In the genomic region with DNA sequence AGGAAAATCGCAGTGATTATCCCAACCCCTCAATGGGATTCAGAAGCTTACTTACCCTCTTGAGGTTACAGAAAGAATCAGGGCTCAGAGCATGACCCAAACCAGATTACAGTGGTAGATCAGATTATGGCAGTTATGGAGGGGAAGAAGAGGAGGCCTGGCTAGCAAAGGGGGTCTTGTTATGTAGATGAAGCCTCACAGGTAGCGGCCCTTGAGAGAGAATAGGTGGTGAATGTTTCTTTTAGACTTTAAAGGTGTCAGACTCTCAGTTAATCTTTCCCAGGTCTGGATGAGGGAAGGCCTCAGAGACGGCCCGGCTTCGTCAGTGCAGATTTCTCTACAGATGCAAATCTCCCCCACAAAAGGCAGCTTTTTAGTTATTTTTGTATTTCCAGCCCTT, we compare ENCODE assay signal across 27 cellular contexts. TPM values are rescaled to one million over a fixed set of nuclear protein-coding genes. Genes with fewer than 3 reads are reported as not detected.
A peak's percentile ranks its signal among the peaks of the same experiment; 100 is the strongest.
DNase-seq lines count a peak whose midpoint lies in the region; ATAC-seq, FAIRE-seq and TF ChIP-seq lines count a peak whose summit lies in the region.
"Had no signal": no experiment of that assay in that cellular context is flagged by ENCODE, and none has a peak within 500 bp of the region (broad histone marks: within the 10 kb centered on the region; RNA-seq: fewer than 3 reads in every experiment).

No MANE protein-coding gene starts in this region.

- no peaks in the 10 kb centered on the region; the same call in 1 of the 2 replicates for H3K23me2 ChIP-seq in H1 (ENCODE audit: low read depth, low read length)

- peak overlapping the region; percentile 23 to 24; a peak in 1 of 4 replicates for H3K4me2 ChIP-seq in H1 (ENCODE audit: insufficient read depth in 1 of 2, low read depth in 2 of 2, low read length in 2 of 2)
- H3K4me2 ChIP-seq in mesendoderm (ENCODE audit: low read length), result no peak overlapping the region

- H2AK5ac ChIP-seq in H1 (ENCODE audit: low read depth, low read length) (0 out of 2 replicates have a peak overlapping the region, but pooled peaks have one; percentile 79), mesendoderm (ENCODE audit: low read length) (no peak overlapping the region)

- TF ChIP-seq POLR2A in H1 (IDR thresholded peaks at IDR 0.05; ENCODE audit: control extremely low read depth in 1 of 2, low read depth in 2 of 2, low read length in 2 of 2), result no peak
- TF ChIP-seq POLR2A in uterus (IDR thresholded peaks at IDR 0.05), result no peak
- no peak for TF ChIP-seq POLR2A in gastrocnemius medialis (IDR thresholded peaks at IDR 0.05)

- CTCF ChIA-PET in H1 (lab: Charles Lee; ENCODE audit: partially characterized antibody), result interaction anchor here (1.0 to 4.0 kb wide), 5 partner anchors 13 to 64 kb away, joined by 3 to 14 read pairs (median 5); partner anchors contain the start of genes B9D1 and MAPK7

- H3K79me1 ChIP-seq in H1 (ENCODE audit: low read depth, low read length) (no peaks in the 10 kb centered on the region), mesendoderm (ENCODE audit: low read length) (no peaks in the 10 kb centered on the region)

- H4K91ac ChIP-seq in H1 (replicated peaks; ENCODE audit: insufficient read length, low read length), result no peak overlapping the region

- TF ChIP-seq RAD21 in H1 (IDR thresholded peaks at IDR 0.05 in 1 of 2, conservative IDR thresholded peaks at IDR 0.05 in 1 of 2; ENCODE audit: low read depth in 2 of 2, low read length in 2 of 2), result no peak

- 0 out of 2 replicates have a peak overlapping the region, but pooled peaks have one; percentile 64 for H2BK5ac ChIP-seq in H1 (ENCODE audit: low read depth, low read length)
- peak overlapping the region; percentile 66 for H2BK5ac ChIP-seq in mesendoderm (ENCODE audit: low read length)

- H3K79me2 ChIP-seq in H1 (ENCODE audit: control insufficient read depth in 1 of 2, insufficient read depth in 2 of 2, low read length in 2 of 2) (no peaks in the 10 kb centered on the region), mesendoderm (ENCODE audit: control insufficient read depth, insufficient read depth, low read length) (no peaks in the 10 kb centered on the region)

- H3K4me1 ChIP-seq in HUES64 (ENCODE audit: insufficient read depth, low read length), result peaks cover 13% of the 10 kb centered on the region
- H3K4me1 ChIP-seq in H1 (replicated peaks in 1 of 4; ENCODE audit: control insufficient read depth in 3 of 4, insufficient read depth in 4 of 4, low read length in 3 of 4), result peaks cover 0 to 7% (median 1%) of the 10 kb centered on the region in 4 experiments; a peak in 3 of 7 replicates
- peaks cover 3% of the 10 kb centered on the region for H3K4me1 ChIP-seq in mesendoderm (ENCODE audit: control insufficient read depth, low read depth, low read length)
- H3K4me1 ChIP-seq in uterus, result no peaks in the 10 kb centered on the region
- H3K4me1 ChIP-seq in gastrocnemius medialis, result no peaks in the 10 kb centered on the region
- H3K4me1 ChIP-seq: BE2C had no signal

- H3K14ac ChIP-seq in H1 (ENCODE audit: insufficient read length), result no peak overlapping the region

- no peak for TF ChIP-seq CTCF in H1 (IDR thresholded peaks at IDR 0.05; ENCODE audit: control extremely low read depth in 1 of 3, insufficient read depth in 1 of 3, low read depth in 1 of 3, low read length in 3 of 3)
- TF ChIP-seq CTCF in uterus (IDR thresholded peaks at IDR 0.05), result no peak
- TF ChIP-seq CTCF in gastrocnemius medialis (IDR thresholded peaks at IDR 0.05 in 4 of 5, conservative IDR thresholded peaks at IDR 0.05 in 1 of 5), result no peak

- no peak overlapping the region for H2AFZ ChIP-seq in H1 (ENCODE audit: low read length)

- 39% methylated on average over 5 of the region's 5 CpGs for WGBS in HUES64
- 41% methylated on average over 5 of the region's 5 CpGs; no CpG with 5 or more reads in 1 of the 2 experiments for WGBS in H1 (ENCODE audit: extremely low coverage in 1 of 2, insufficient coverage in 1 of 2, insufficient read length in 1 of 2, insufficient replicate concordance in 2 of 2, low coverage in 1 of 2, low lambda C conversion rate in 2 of 2, missing lambda C conversion rate in 1 of 2), 2 experiments
- no CpG with 5 or more reads among the region's 5 CpGs for WGBS in mesendoderm (ENCODE audit: extremely low coverage, insufficient coverage, low lambda C conversion rate)

- no peak overlapping the region for H3K23ac ChIP-seq in H1 (ENCODE audit: insufficient read length)
- H3K23ac ChIP-seq in mesendoderm (ENCODE audit: low read length), result no peak overlapping the region

- H4K8ac ChIP-seq in H1 (ENCODE audit: extremely low read depth, insufficient read depth, low read length) (no peak overlapping the region), mesendoderm (ENCODE audit: low read depth, low read length) (no peak overlapping the region)

- H2BK120ac ChIP-seq in H1 (replicated peaks; ENCODE audit: low read depth, low read length) (no peak overlapping the region), mesendoderm (ENCODE audit: low read depth, low read length) (no peak overlapping the region)

- H3K4ac ChIP-seq in H1 (replicated peaks; ENCODE audit: insufficient read length, low read depth, low read length) (no peak overlapping the region), mesendoderm (ENCODE audit: low read depth, low read length) (no peak overlapping the region)

- H3K36me3 ChIP-seq in HUES64 (ENCODE audit: insufficient read depth, low read length), result no peaks in the 10 kb centered on the region
- no peaks in the 10 kb centered on the region for H3K36me3 ChIP-seq in H1 (ENCODE audit: control insufficient read depth in 2 of 4, insufficient read depth in 4 of 4, low read length in 3 of 4)
- no peaks in the 10 kb centered on the region for H3K36me3 ChIP-seq in mesendoderm (ENCODE audit: control insufficient read depth, insufficient read depth, low read length)
- H3K36me3 ChIP-seq in uterus, result no peaks in the 10 kb centered on the region
- no peaks in the 10 kb centered on the region for H3K36me3 ChIP-seq in gastrocnemius medialis
- H3K36me3 ChIP-seq: BE2C had no signal

- no peak for TF ChIP-seq EP300 in H1 (IDR thresholded peaks at IDR 0.05; ENCODE audit: borderline replicate concordance in 1 of 2, low read depth in 2 of 2, low read length in 2 of 2)

- DNase-seq in ELF-1 (ENCODE audit: low read depth, low spot score) (peak; percentile 39), H1 (ENCODE audit: low read depth in 1 of 2, low spot score in 2 of 2) (no peak), mesendoderm (peak; percentile 57), uterus (no peak), activated gamma-delta T cell treated with Interleukin-2 at 50 U/mL for 16 hours (no peak), NCI-H2029 treated with DMSO at 0.1 percent for 48 hours (lab: John Stamatoyannopoulos, UW) (no peak), gastrocnemius medialis (no peak)
- DNase-seq: 8988T; ACHN; BE2C; CD8-positive, alpha-beta memory T cell; DND-41; HCEC 1CT; Karpas-422; NCI-H1092; NCI-H1417 treated with DMSO at 0.1 percent for 48 hours; NCI-H1694 treated with DMSO at 0.1 percent for 48 hours; NCI-H2107; NCI-H524; NCI-H748 treated with DMSO at 0.1 percent for 48 hours; SHP77 had no signal

- H3K9ac ChIP-seq in HUES64 (ENCODE audit: low read depth, low read length) (no peak overlapping the region), H1 (replicated peaks in 1 of 4; ENCODE audit: extremely low read depth in 1 of 4, low read depth in 3 of 4, low read length in 3 of 4) (no peak overlapping the region), mesendoderm (ENCODE audit: low read length) (no peak overlapping the region)

- H3K27ac ChIP-seq in HUES64 (ENCODE audit: low read depth, low read length), result peak overlapping the region; percentile 43; the same call in 1 of the 2 replicates
- H3K27ac ChIP-seq in H1 (ENCODE audit: low read depth, low read length), result no peak overlapping the region
- peak overlapping the region; percentile 46 for H3K27ac ChIP-seq in mesendoderm (ENCODE audit: low read depth, low read length)
- H3K27ac ChIP-seq in uterus, result peak overlapping the region in 1 of 2 donors; percentile 78
- no peak overlapping the region for H3K27ac ChIP-seq in gastrocnemius medialis
- H3K27ac ChIP-seq: RWPE1 had no signal

- POLR2A ChIA-PET in H1 (lab: Charles Lee; ENCODE audit: partially characterized antibody), result no interaction called here

- peak overlapping the region; percentile 97 for H2BK20ac ChIP-seq in H1 (ENCODE audit: low read length)

- H2BK15ac ChIP-seq in H1 (ENCODE audit: low read length), result no peak overlapping the region
- H2BK15ac ChIP-seq in mesendoderm (replicated peaks; ENCODE audit: low read depth), result no peak overlapping the region

- 0 out of 2 replicates have a peak overlapping the region, but pooled peaks have one; percentile 62 for H2BK12ac ChIP-seq in H1 (ENCODE audit: low read depth, low read length)

- H3K18ac ChIP-seq in H1 (ENCODE audit: extremely low read depth, low read length) (peak overlapping the region; percentile 51; the same call in 1 of the 2 replicates), mesendoderm (ENCODE audit: low read length) (peak overlapping the region; percentile 61)

- H3K4me3 ChIP-seq in HUES64 (ENCODE audit: low read length), result no peak overlapping the region
- no peak overlapping the region; a peak in 1 of 8 replicates for H3K4me3 ChIP-seq in H1 (ENCODE audit: extremely low read depth in 1 of 4, insufficient read depth in 2 of 4, low read depth in 3 of 4, low read length in 4 of 4)
- H3K4me3 ChIP-seq in mesendoderm (ENCODE audit: low read length), result no peak overlapping the region
- no peak overlapping the region for H3K4me3 ChIP-seq in uterus
- no peak overlapping the region for H3K4me3 ChIP-seq in gastrocnemius medialis

- H4K20me1 ChIP-seq in H1 (replicated peaks in 1 of 2; ENCODE audit: control insufficient read depth in 1 of 2, insufficient read depth in 2 of 2, low read length in 2 of 2), result no peaks in the 10 kb centered on the region

- in situ Hi-C loops in gastrocnemius medialis (cut with MboI; ENCODE audit: low sequenced_read_pairs in 4 of 4), result no loop called here

- intact Hi-C loops in uterus (cut with DNase I; ENCODE audit: low total_unique reads), result no loop called here
- intact Hi-C loops in gastrocnemius medialis (cut with DNase I; ENCODE audit: low total_unique reads), result no loop called here

- H3K9me3 ChIP-seq in HUES64 (ENCODE audit: insufficient read depth, low read depth, low read length) (no peaks in the 10 kb centered on the region), H1 (ENCODE audit: insufficient read depth in 2 of 2, low read depth in 1 of 2, low read length in 1 of 2) (no peaks in the 10 kb centered on the region), uterus (no peaks in the 10 kb centered on the region), gastrocnemius medialis (no peaks in the 10 kb centered on the region)
- H3K9me3 ChIP-seq: BE2C had no signal

- no peak for ATAC-seq in gastrocnemius medialis
- ATAC-seq: HepG2, Panc1 had no signal

- H3K27me3 ChIP-seq in HUES64 (ENCODE audit: insufficient read depth, low read length) (no peaks in the 10 kb centered on the region), H1 (replicated peaks in 1 of 4; ENCODE audit: control insufficient read depth in 3 of 4, extremely low read depth in 1 of 4, insufficient read depth in 3 of 4, low read length in 3 of 4) (no peaks in the 10 kb centered on the region), mesendoderm (ENCODE audit: insufficient read depth, low read length, poor library complexity) (no peaks in the 10 kb centered on the region), uterus (no peaks in the 10 kb centered on the region), gastrocnemius medialis (no peaks in the 10 kb centered on the region)
- H3K27me3 ChIP-seq: BE2C had no signal

- no peak overlapping the region for H3K56ac ChIP-seq in H1 (replicated peaks; ENCODE audit: insufficient read length, low read depth, low read length)
- H3K56ac ChIP-seq in mesendoderm (ENCODE audit: low read length), result peak overlapping the region; percentile 65

- peak; percentile 75 for FAIRE-seq in H1 (lab: Jason Lieb, UNC)
- FAIRE-seq: GM18507, HepG2 had no signal

- H4K5ac ChIP-seq in H1 (ENCODE audit: insufficient read length, low read depth, low read length), result no peak overlapping the region
- H4K5ac ChIP-seq in mesendoderm (ENCODE audit: low read length), result no peak overlapping the region

RNA-seq across cellular contexts. Expression of gene RNF112, which starts 15.6 kb away (rescaled TPM):
- polyA plus RNA-seq in HUES64 (2013, experiment 1 of 2), result 1.1 TPM
- polyA plus RNA-seq in HUES64 (2013, experiment 2 of 2), result 1.2 TPM
- total RNA-seq in H1 (2021; fragmentation: NEBNext Ultra II Directional; extraction: Animal tissue kit (Norgen Biotek cat#: 25700)), result 2.2 and 2.3 TPM in 2 replicates
- 1.1 and 1.7 TPM in 2 replicates for polyA plus RNA-seq in H1 (2011; rRNA removed)
- 1.7 TPM for polyA plus RNA-seq in H1 (2011; cell fraction: cytosol; rRNA removed)
- 8.6 TPM for polyA plus RNA-seq in H1 (2011; cell fraction: nucleus; rRNA removed)
- 1.4 to 3.8 TPM (median 2.5 TPM) in 4 replicates for polyA plus RNA-seq in H1 (2012, experiment 1 of 2)
- polyA plus RNA-seq in H1 (2012, experiment 2 of 2), result 0.79 TPM
- polyA plus RNA-seq in H1 (2013, experiment 1 of 2), result 0.85 TPM
- 0.90 TPM for polyA plus RNA-seq in H1 (2013, experiment 2 of 2)
- polyA minus RNA-seq in H1 (2011; rRNA and poly(A)+ RNA removed), result 0.68 and 0.98 TPM in 2 replicates
- 4.6 TPM for polyA minus RNA-seq in H1 (2011; cell fraction: cytosol; rRNA and poly(A)+ RNA removed)
- 1.6 TPM for polyA minus RNA-seq in H1 (2011; cell fraction: nucleus; rRNA and poly(A)+ RNA removed)
- polyA plus RNA-seq in mesendoderm (2013, experiment 1 of 2), result 1.5 TPM
- 1.2 TPM for polyA plus RNA-seq in mesendoderm (2013, experiment 2 of 2)
- total RNA-seq in uterus (10 to 100 TPM in 1 of 4 donors, 1 to 10 TPM in 2, under 1 TPM in 1; 0.88 to 14.7 (median 3.7) TPM), gastrocnemius medialis (under 1 TPM; 0.51 to 0.98 (median 0.57) TPM)
- total RNA-seq: HepG2 had no signal
- polyA plus RNA-seq: CD14-positive monocyte; CD8-positive, alpha-beta memory T cell had no signal

RNA-seq across cellular contexts. Expression of gene MFAP4, which starts 39.6 kb away (rescaled TPM):
- polyA plus RNA-seq in HUES64 (2013, experiment 1 of 2), result 5.8 TPM
- polyA plus RNA-seq in HUES64 (2013, experiment 2 of 2), result 5.0 TPM
- total RNA-seq in H1 (2021; fragmentation: NEBNext Ultra II Directional; extraction: Animal tissue kit (Norgen Biotek cat#: 25700)), result 3.6 and 3.8 TPM in 2 replicates
- 3.1 and 8.1 TPM in 2 replicates for polyA plus RNA-seq in H1 (2011; rRNA removed)
- 3.4 TPM for polyA plus RNA-seq in H1 (2011; cell fraction: cytosol; rRNA removed)
- polyA plus RNA-seq in H1 (2011; cell fraction: nucleus; rRNA removed), result 9.6 TPM
- 3.4 to 5.8 TPM (median 4.6 TPM) in 4 replicates for polyA plus RNA-seq in H1 (2012, experiment 1 of 2)
- 5.5 TPM for polyA plus RNA-seq in H1 (2012, experiment 2 of 2)
- polyA plus RNA-seq in H1 (2013, experiment 1 of 2), result 6.5 TPM
- polyA plus RNA-seq in H1 (2013, experiment 2 of 2), result 8.6 TPM
- 1.9 and 4.1 TPM in 2 replicates for polyA minus RNA-seq in H1 (2011; rRNA and poly(A)+ RNA removed)
- polyA minus RNA-seq in H1 (2011; cell fraction: cytosol; rRNA and poly(A)+ RNA removed), result 3.8 TPM
- polyA minus RNA-seq in H1 (2011; cell fraction: nucleus; rRNA and poly(A)+ RNA removed), result 2.5 TPM
- polyA plus RNA-seq in mesendoderm (2013, experiment 1 of 2), result 93.5 TPM
- polyA plus RNA-seq in mesendoderm (2013, experiment 2 of 2), result 84.3 TPM
- total RNA-seq in uterus, result 100 to 1,000 TPM in 2 of 4 donors, 10 to 100 TPM in 2; 81.2 to 149 (median 117) TPM
- 10 to 100 TPM; 11.0 to 22.7 (median 14.8) TPM for total RNA-seq in gastrocnemius medialis
- total RNA-seq: CD8-positive, alpha-beta memory T cell; HepG2 had no signal
- polyA plus RNA-seq: CD8-positive, alpha-beta memory T cell had no signal

RNA-seq across cellular contexts. Expression of gene MAPK7, which starts 48.3 kb away (rescaled TPM):
- 29.0 TPM for polyA plus RNA-seq in HUES64 (2013, experiment 1 of 2)
- polyA plus RNA-seq in HUES64 (2013, experiment 2 of 2), result 25.9 TPM
- 28.1 and 33.8 TPM in 2 replicates for total RNA-seq in H1 (2021; fragmentation: NEBNext Ultra II Directional; extraction: Animal tissue kit (Norgen Biotek cat#: 25700))
- 15.2 and 31.3 TPM in 2 replicates for polyA plus RNA-seq in H1 (2011; rRNA removed)
- 14.1 TPM for polyA plus RNA-seq in H1 (2011; cell fraction: cytosol; rRNA removed)
- polyA plus RNA-seq in H1 (2011; cell fraction: nucleus; rRNA removed), result 49.4 TPM
- 20.3 to 30.7 TPM (median 27.8 TPM) in 4 replicates for polyA plus RNA-seq in H1 (2012, experiment 1 of 2)
- 32.4 TPM for polyA plus RNA-seq in H1 (2012, experiment 2 of 2)
- 23.0 TPM for polyA plus RNA-seq in H1 (2013, experiment 1 of 2)
- 21.6 TPM for polyA plus RNA-seq in H1 (2013, experiment 2 of 2)
- 51.2 and 56.3 TPM in 2 replicates for polyA minus RNA-seq in H1 (2011; rRNA and poly(A)+ RNA removed)
- 21.0 TPM for polyA minus RNA-seq in H1 (2011; cell fraction: cytosol; rRNA and poly(A)+ RNA removed)
- polyA minus RNA-seq in H1 (2011; cell fraction: nucleus; rRNA and poly(A)+ RNA removed), result 57.7 TPM
- polyA plus RNA-seq in mesendoderm (2013, experiment 1 of 2), result 51.0 TPM
- 48.4 TPM for polyA plus RNA-seq in mesendoderm (2013, experiment 2 of 2)
- total RNA-seq in uterus (10 to 100 TPM in 3 of 4 donors, 1 to 10 TPM in 1; 3.3 to 72.8 (median 18.3) TPM), gastrocnemius medialis (10 to 100 TPM in 2 of 4 donors, 1 to 10 TPM in 2; 7.3 to 12.5 (median 10.4) TPM)

Comparison
In these comparisons a context has a peak if more than half of its experiments do, and no peak if none do; other contexts are left out.
1. DNase-seq: peak in ELF-1 (single experiment) and mesendoderm (single experiment); none in H1 (0 of 2), uterus (0 of 2), activated gamma-delta T cell treated with Interleukin-2 at 50 U/mL for 16 hours (single experiment), NCI-H2029 treated with DMSO at 0.1 percent for 48 hours (single experiment) and gastrocnemius medialis (0 of 2).
2. H3K27ac ChIP-seq: peak in HUES64 (single experiment) and mesendoderm (single experiment); none in H1 (single experiment) and gastrocnemius medialis (0 of 4).